Comparison of ENCODE assay signal across 19 cellular contexts in the genomic region with DNA sequence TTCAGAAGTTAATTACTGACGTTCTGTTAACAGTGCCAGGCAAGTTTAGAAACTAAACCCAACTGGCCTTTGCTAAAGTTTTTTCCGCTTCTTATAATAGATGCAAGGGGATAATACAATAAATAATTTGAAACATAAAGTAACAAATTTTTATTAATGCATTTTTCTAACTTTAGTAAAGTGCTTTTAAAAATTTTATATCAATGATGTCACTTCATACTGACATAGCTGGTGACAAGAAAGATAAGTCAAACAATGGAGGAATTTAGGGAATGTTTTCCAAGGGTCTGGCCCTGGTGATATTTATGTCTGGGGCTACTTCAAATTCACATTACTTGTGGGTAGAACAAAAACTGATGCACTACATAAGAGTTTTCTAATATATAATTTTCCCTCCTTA.
A peak's percentile ranks its signal among the peaks of the same experiment; 100 is the strongest.
DNase-seq lines count a peak whose midpoint lies in the region; ATAC-seq and TF ChIP-seq lines count a peak whose summit lies in the region.
"Had no signal": no experiment of that assay in that cellular context is flagged by ENCODE, and none has a peak within 500 bp of the region (broad histone marks: within the 10 kb centered on the region; RNA-seq: fewer than 3 reads in every experiment).

No MANE protein-coding gene starts in this region.

- no peak overlapping the region for H4K8ac ChIP-seq in mesendoderm (ENCODE audit: low read depth, low read length)

- no peak overlapping the region for H2BK15ac ChIP-seq in mesendoderm (replicated peaks; ENCODE audit: low read depth)

- no peak overlapping the region for H3K9ac ChIP-seq in mesendoderm (ENCODE audit: low read length)
- H3K9ac ChIP-seq: BLaER1 had no signal

- H3K27me3 ChIP-seq in cardiac muscle cell: no peaks in the 10 kb centered on the region
- H3K27me3 ChIP-seq in right atrium auricular region: no peaks in the 10 kb centered on the region
- H3K27me3 ChIP-seq in mesendoderm (ENCODE audit: insufficient read depth, low read length, poor library complexity): no peaks in the 10 kb centered on the region
- H3K27me3 ChIP-seq: BE2C, BLaER1 had no signal

- no peak for ATAC-seq in naive thymus-derived CD8-positive, alpha-beta T cell

- no peak overlapping the region for H3K4me3 ChIP-seq in cardiac muscle cell
- H3K4me3 ChIP-seq in right atrium auricular region: no peak overlapping the region
- no peak overlapping the region for H3K4me3 ChIP-seq in mesendoderm (ENCODE audit: low read length)
- H3K4me3 ChIP-seq: BLaER1 had no signal

- no peak overlapping the region for H2BK120ac ChIP-seq in mesendoderm (ENCODE audit: low read depth, low read length)

- TF ChIP-seq CTCF in cardiac muscle cell (IDR thresholded peaks at IDR 0.05; ENCODE audit: low read depth, low read length) (no peak), right atrium auricular region (IDR thresholded peaks at IDR 0.05) (no peak), chondrocyte (IDR thresholded peaks at IDR 0.05) (no peak)

- H3K36me3 ChIP-seq in cardiac muscle cell (no peaks in the 10 kb centered on the region), right atrium auricular region (no peaks in the 10 kb centered on the region), mesendoderm (ENCODE audit: control insufficient read depth, insufficient read depth, low read length) (no peaks in the 10 kb centered on the region)
- H3K36me3 ChIP-seq: BE2C, BLaER1 had no signal

- no peak overlapping the region for H3K4me3 Mint-ChIP-seq in chondrocyte (ENCODE audit: unreplicated experiment)
- no peak overlapping the region for H3K4me3 Mint-ChIP-seq in naive thymus-derived CD8-positive, alpha-beta T cell
- H3K4me3 Mint-ChIP-seq: CD14-positive monocyte; CD4-positive, alpha-beta memory T cell; CD4-positive, CD25-positive, alpha-beta regulatory T cell; CD8-positive, alpha-beta memory T cell had no signal

- H2BK5ac ChIP-seq in mesendoderm (ENCODE audit: low read length): no peak overlapping the region

- H3K4ac ChIP-seq in mesendoderm (ENCODE audit: low read depth, low read length): no peak overlapping the region

- DNase-seq in cardiac muscle cell (ENCODE audit: low read depth in 1 of 2, low spot score in 1 of 2) (no peak), right atrium auricular region (ENCODE audit: low spot score) (no peak), chondrocyte (ENCODE audit: low spot score) (no peak), mesendoderm (peak; percentile 47), HT-29 (ENCODE audit: low spot score) (no peak), NCI-H2171 treated with DMSO at 0.1 percent for 48 hours (lab: John Stamatoyannopoulos, UW) (no peak)
- DNase-seq in naive thymus-derived CD8-positive, alpha-beta T cell: no peak
- DNase-seq: 8988T; ACHN; BE2C; C1 segment of cervical spinal cord; CD4-positive, alpha-beta memory T cell; CD4-positive, CD25-positive, alpha-beta regulatory T cell; CD8-positive, alpha-beta memory T cell; COR-L47; DMS79 treated with DMSO at 0.1 percent for 48 hours; GF-D8 had no signal

- H3K79me2 ChIP-seq in mesendoderm (ENCODE audit: control insufficient read depth, insufficient read depth, low read length): no peaks in the 10 kb centered on the region

- WGBS in mesendoderm (ENCODE audit: extremely low coverage, insufficient coverage, low lambda C conversion rate): no CpG with 5 or more reads among the region's 2 CpGs

- no peak overlapping the region for H3K4me2 ChIP-seq in mesendoderm (ENCODE audit: low read length)
- H3K4me2 ChIP-seq: BLaER1 had no signal

- H3K27ac ChIP-seq in cardiac muscle cell (peak overlapping the region; percentile 61), right atrium auricular region (no peak overlapping the region), mesendoderm (ENCODE audit: low read depth, low read length) (no peak overlapping the region)
- H3K27ac ChIP-seq: BLaER1 had no signal

- H3K18ac ChIP-seq in mesendoderm (ENCODE audit: low read length): no peak overlapping the region

- H3K36me3 Mint-ChIP-seq in chondrocyte (ENCODE audit: low read depth): no peaks in the 10 kb centered on the region
- peaks cover 0 to 5% (median 0%) of the 10 kb centered on the region in 3 donors for H3K36me3 Mint-ChIP-seq in naive thymus-derived CD8-positive, alpha-beta T cell
- H3K36me3 Mint-ChIP-seq: CD14-positive monocyte; CD4-positive, alpha-beta memory T cell; CD4-positive, CD25-positive, alpha-beta regulatory T cell; CD8-positive, alpha-beta memory T cell had no signal

- H3K27me3 Mint-ChIP-seq in chondrocyte (ENCODE audit: low read depth): no peaks in the 10 kb centered on the region
- peaks cover 0 to 1% (median 0%) of the 10 kb centered on the region in 5 donors for H3K27me3 Mint-ChIP-seq in naive thymus-derived CD8-positive, alpha-beta T cell
- H3K27me3 Mint-ChIP-seq: CD4-positive, alpha-beta memory T cell; CD4-positive, CD25-positive, alpha-beta regulatory T cell; CD8-positive, alpha-beta memory T cell had no signal

- H3K56ac ChIP-seq in mesendoderm (ENCODE audit: low read length): no peak overlapping the region

- POLR2A ChIA-PET in naive thymus-derived CD8-positive, alpha-beta T cell (lab: Charles Lee): no interaction called here

- H4K5ac ChIP-seq in mesendoderm (ENCODE audit: low read length): no peak overlapping the region

- peak overlapping the region; percentile 71 for H3K27ac Mint-ChIP-seq in chondrocyte (ENCODE audit: unreplicated experiment)
- H3K27ac Mint-ChIP-seq in naive thymus-derived CD8-positive, alpha-beta T cell: no peak overlapping the region
- H3K27ac Mint-ChIP-seq: CD14-positive monocyte; CD4-positive, alpha-beta memory T cell; CD4-positive, CD25-positive, alpha-beta regulatory T cell; CD8-positive, alpha-beta memory T cell had no signal

- peaks cover 44% of the 10 kb centered on the region for H3K4me1 Mint-ChIP-seq in chondrocyte (ENCODE audit: low read depth)
- no peaks in the 10 kb centered on the region for H3K4me1 Mint-ChIP-seq in naive thymus-derived CD8-positive, alpha-beta T cell
- H3K4me1 Mint-ChIP-seq: CD14-positive monocyte; CD4-positive, alpha-beta memory T cell; CD4-positive, CD25-positive, alpha-beta regulatory T cell; CD8-positive, alpha-beta memory T cell had no signal

- H3K23ac ChIP-seq in mesendoderm (ENCODE audit: low read length): no peak overlapping the region

- H3K4me1 ChIP-seq in cardiac muscle cell (ENCODE audit: low read depth) (peaks cover 18% of the 10 kb centered on the region), right atrium auricular region (no peaks in the 10 kb centered on the region), mesendoderm (ENCODE audit: control insufficient read depth, low read depth, low read length) (no peaks in the 10 kb centered on the region)
- H3K4me1 ChIP-seq: BE2C had no signal

- no peaks in the 10 kb centered on the region for H3K79me1 ChIP-seq in mesendoderm (ENCODE audit: low read length)

- no peak overlapping the region for H2AK5ac ChIP-seq in mesendoderm (ENCODE audit: low read length)

- H3K9me3 Mint-ChIP-seq in chondrocyte (ENCODE audit: low read depth): peaks cover 25% of the 10 kb centered on the region
- peaks cover 0 to 16% (median 4%) of the 10 kb centered on the region in 9 donors for H3K9me3 Mint-ChIP-seq in naive thymus-derived CD8-positive, alpha-beta T cell

- H3K9me3 ChIP-seq in cardiac muscle cell (ENCODE audit: low read depth) (no peaks in the 10 kb centered on the region), right atrium auricular region (no peaks in the 10 kb centered on the region)
- H3K9me3 ChIP-seq: BE2C had no signal
